ENCODE assay signal across 34 cellular contexts in the genomic region with DNA sequence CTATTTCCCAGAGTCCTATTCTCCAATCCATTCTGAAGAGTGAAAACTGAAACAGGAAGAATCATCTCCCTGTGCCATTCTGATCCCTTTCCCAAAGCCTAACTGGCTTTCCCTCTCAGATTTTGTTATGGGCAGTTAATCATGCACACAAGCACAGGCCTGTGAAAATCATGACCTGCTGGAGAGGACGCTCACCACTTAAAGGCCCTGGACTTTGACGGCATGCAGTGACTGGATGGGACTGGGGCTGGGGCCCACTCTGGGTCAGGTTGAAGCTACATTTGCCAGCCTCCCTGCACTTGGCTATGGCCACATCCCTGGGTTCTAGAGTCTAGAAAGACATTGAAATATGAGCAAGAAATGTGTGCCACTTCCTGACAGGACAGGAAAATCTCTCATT. TPM values are rescaled to one million over a fixed set of nuclear protein-coding genes. Genes with fewer than 3 reads are reported as not detected.
"Had no signal": no experiment of that assay in that cellular context is flagged by ENCODE, and none has a peak within 500 bp of the region (broad histone marks: within the 10 kb centered on the region; RNA-seq: fewer than 3 reads in every experiment).

No MANE protein-coding gene starts in this region.

- H3K9me3 ChIP-seq: adrenal gland, body of pancreas, colonic mucosa, esophagus squamous epithelium, gastroesophageal sphincter had no signal

- H3K4me1 ChIP-seq: adrenal gland, body of pancreas, colonic mucosa, esophagus squamous epithelium, gastroesophageal sphincter had no signal

- H3K27ac Mint-ChIP-seq: activated B cell treated with CpG ODN at 0.5 μM for 24 hours; activated CD4-positive, alpha-beta memory T cell treated with anti-CD3 and anti-CD28 coated beads, Interleukin-2, amount 10 ng/mL, durations not matched to agents 7 days and 5 days; activated CD4-positive, alpha-beta T cell treated with anti-CD3 and anti-CD28 coated beads for 36 hours; activated CD4-positive, alpha-beta T cell treated with anti-CD3 and anti-CD28 coated beads, Interleukin-2, amount 10 ng/mL, durations not matched to agents 24 days and 14 days; activated naive CD4-positive, alpha-beta T cell treated with anti-CD3 and anti-CD28 coated beads for 36 hours; activated naive CD4-positive, alpha-beta T cell treated with anti-CD3 and anti-CD28 coated beads, Interleukin-2, amount 50 U/mL, for 24 hours; activated naive CD8-positive, alpha-beta T cell treated with anti-CD3 and anti-CD28 coated beads for 36 hours; activated naive CD8-positive, alpha-beta T cell treated with anti-CD3 and anti-CD28 coated beads, Interleukin-2, amount 50 U/mL, for 24 hours; activated T-cell treated with anti-CD3 and anti-CD28 coated beads, Interleukin-2, amount 50 U/mL, for 24 hours; activated T-cell treated with anti-CD3 and anti-CD28 coated beads, Interleukin-2, amount 50 U/mL, for 72 hours; T-helper 17 cell; T-helper 2 cell treated with Interferon-gamma antibody and Interleukin-4, amounts not matched to agents 5 μg/mL and 100 μg/mL, for 36 hours had no signal

- ATAC-seq: activated CD4-positive, alpha-beta T cell treated with anti-CD3 and anti-CD28 coated beads for 36 hours; activated naive CD8-positive, alpha-beta T cell treated with anti-CD3 and anti-CD28 coated beads, Interleukin-2, amount 50 U/mL, for 24 hours; activated T-cell treated with anti-CD3 and anti-CD28 coated beads, Interleukin-2, amount 50 U/mL, for 72 hours; body of pancreas; gastroesophageal sphincter; T-helper 17 cell had no signal

- H3K4me1 Mint-ChIP-seq: activated B cell treated with CpG ODN at 0.5 μM for 24 hours; activated CD4-positive, alpha-beta memory T cell treated with anti-CD3 and anti-CD28 coated beads, Interleukin-2, amount 10 ng/mL, durations not matched to agents 7 days and 5 days; activated CD4-positive, alpha-beta T cell treated with anti-CD3 and anti-CD28 coated beads for 36 hours; activated CD4-positive, alpha-beta T cell treated with anti-CD3 and anti-CD28 coated beads, Interleukin-2, amount 10 ng/mL, durations not matched to agents 24 days and 14 days; activated naive CD4-positive, alpha-beta T cell treated with anti-CD3 and anti-CD28 coated beads, Interleukin-2, amount 50 U/mL, for 24 hours; activated naive CD8-positive, alpha-beta T cell treated with anti-CD3 and anti-CD28 coated beads for 36 hours; activated naive CD8-positive, alpha-beta T cell treated with anti-CD3 and anti-CD28 coated beads, Interleukin-2, amount 50 U/mL, for 24 hours; T-helper 17 cell had no signal

- H3K9me3 Mint-ChIP-seq: activated B cell treated with CpG ODN at 0.5 μM for 24 hours; activated CD4-positive, alpha-beta memory T cell treated with anti-CD3 and anti-CD28 coated beads, Interleukin-2, amount 10 ng/mL, durations not matched to agents 7 days and 5 days; activated CD4-positive, alpha-beta T cell treated with anti-CD3 and anti-CD28 coated beads, Interleukin-2, amount 10 ng/mL, durations not matched to agents 24 days and 14 days; activated naive CD4-positive, alpha-beta T cell treated with anti-CD3 and anti-CD28 coated beads for 36 hours; activated naive CD4-positive, alpha-beta T cell treated with anti-CD3 and anti-CD28 coated beads, Interleukin-2, amount 50 U/mL, for 24 hours; activated naive CD8-positive, alpha-beta T cell treated with anti-CD3 and anti-CD28 coated beads for 36 hours; activated naive CD8-positive, alpha-beta T cell treated with anti-CD3 and anti-CD28 coated beads, Interleukin-2, amount 50 U/mL, for 24 hours; activated T-cell treated with anti-CD3 and anti-CD28 coated beads, Interleukin-2, amount 50 U/mL, for 24 hours; activated T-cell treated with anti-CD3 and anti-CD28 coated beads, Interleukin-2, amount 50 U/mL, for 72 hours; T-helper 2 cell treated with Interferon-gamma antibody and Interleukin-4, amounts not matched to agents 5 μg/mL and 100 μg/mL, for 36 hours had no signal

- H3K4me3 Mint-ChIP-seq: activated B cell treated with CpG ODN at 0.5 μM for 24 hours; activated CD4-positive, alpha-beta memory T cell treated with anti-CD3 and anti-CD28 coated beads, Interleukin-2, amount 10 ng/mL, durations not matched to agents 7 days and 5 days; activated CD4-positive, alpha-beta T cell treated with anti-CD3 and anti-CD28 coated beads for 36 hours; activated CD4-positive, alpha-beta T cell treated with anti-CD3 and anti-CD28 coated beads, Interleukin-2, amount 10 ng/mL, durations not matched to agents 24 days and 14 days; activated naive CD4-positive, alpha-beta T cell treated with anti-CD3 and anti-CD28 coated beads for 36 hours; activated naive CD4-positive, alpha-beta T cell treated with anti-CD3 and anti-CD28 coated beads, Interleukin-2, amount 50 U/mL, for 24 hours; activated naive CD8-positive, alpha-beta T cell treated with anti-CD3 and anti-CD28 coated beads for 36 hours; activated naive CD8-positive, alpha-beta T cell treated with anti-CD3 and anti-CD28 coated beads, Interleukin-2, amount 50 U/mL, for 24 hours; activated T-cell treated with anti-CD3 and anti-CD28 coated beads, Interleukin-2, amount 50 U/mL, for 24 hours; activated T-cell treated with anti-CD3 and anti-CD28 coated beads, Interleukin-2, amount 50 U/mL, for 72 hours; T-helper 17 cell; T-helper 2 cell treated with Interferon-gamma antibody and Interleukin-4, amounts not matched to agents 5 μg/mL and 100 μg/mL, for 36 hours had no signal

- DNase-seq: activated B cell treated with CpG ODN at 0.5 μM for 24 hours; activated CD4-positive, alpha-beta memory T cell treated with anti-CD3 and anti-CD28 coated beads, Interleukin-2, amount 10 ng/mL, durations not matched to agents 7 days and 5 days; activated CD4-positive, alpha-beta T cell treated with anti-CD3 and anti-CD28 coated beads for 36 hours; activated CD4-positive, alpha-beta T cell treated with anti-CD3 and anti-CD28 coated beads, Interleukin-2, amount 10 ng/mL, durations not matched to agents 24 days and 14 days; activated CD4-positive, CD25-positive, alpha-beta regulatory T cell treated with anti-CD3 and anti-CD28 coated beads, Interleukin-2, amount 50 U/mL, for 72 hours; activated CD8-positive, alpha-beta memory T cell treated with anti-CD3 and anti-CD28 coated beads, Interleukin-2, amount 50 U/mL, for 48 hours; activated effector memory CD4-positive, alpha-beta T cell treated with Interleukin-2 at 50 U/mL for 16 hours; activated gamma-delta T cell treated with Interleukin-2 at 50 U/mL for 16 hours; activated naive CD4-positive, alpha-beta T cell treated with anti-CD3 and anti-CD28 coated beads for 36 hours; activated naive CD8-positive, alpha-beta T cell treated with anti-CD3 and anti-CD28 coated beads for 36 hours; activated naive CD8-positive, alpha-beta T cell treated with anti-CD3 and anti-CD28 coated beads, Interleukin-2, amount 50 U/mL, for 24 hours; activated T-cell treated with anti-CD3 and anti-CD28 coated beads for 4 hours; activated T-cell treated with anti-CD3 and anti-CD28 coated beads, Interleukin-2, amount 50 U/mL, for 24 hours; activated T-cell treated with anti-CD3 and anti-CD28 coated beads, Interleukin-2, amount 50 U/mL, for 72 hours; adrenal gland; amygdala; aorta; body of pancreas; central memory CD4-positive, alpha-beta T cell; cerebellar nuclear complex; colonic mucosa; effector CD8-positive, alpha-beta T cell; esophagus squamous epithelium; foreskin melanocyte; T-helper 1 cell; T-helper 17 cell; T1000; WERI-Rb-1 had no signal

- H3K4me3 ChIP-seq: adrenal gland, body of pancreas, colonic mucosa, esophagus squamous epithelium, gastroesophageal sphincter had no signal

- H3K36me3 Mint-ChIP-seq: activated naive CD4-positive, alpha-beta T cell treated with anti-CD3 and anti-CD28 coated beads, Interleukin-2, amount 50 U/mL, for 24 hours; activated naive CD8-positive, alpha-beta T cell treated with anti-CD3 and anti-CD28 coated beads for 36 hours had no signal

- H3K27ac ChIP-seq: adrenal gland, body of pancreas, colonic mucosa, epithelial cell of prostate, esophagus squamous epithelium, gastroesophageal sphincter, WERI-Rb-1 had no signal

- H3K36me3 ChIP-seq: adrenal gland, colonic mucosa, esophagus squamous epithelium, gastroesophageal sphincter, WERI-Rb-1 had no signal

- H3K27me3 ChIP-seq: adrenal gland, body of pancreas, colonic mucosa had no signal

RNA-seq across cellular contexts. Expression of a gene that starts 12.9 kb away (rescaled TPM):
- total RNA-seq: activated B cell treated with CpG ODN at 0.5 μM for 24 hours; activated CD4-positive, alpha-beta memory T cell treated with anti-CD3 and anti-CD28 coated beads, Interleukin-2, amount 10 ng/mL, durations not matched to agents 7 days and 5 days; activated CD4-positive, alpha-beta T cell treated with anti-CD3 and anti-CD28 coated beads, Interleukin-2, amount 10 ng/mL, durations not matched to agents 24 days and 14 days; activated naive CD4-positive, alpha-beta T cell treated with anti-CD3 and anti-CD28 coated beads for 36 hours; activated T-cell treated with anti-CD3 and anti-CD28 coated beads, Interleukin-2, amount 50 U/mL, for 72 hours; glomerular endothelial cell; T-helper 17 cell had no signal
- polyA plus RNA-seq: esophagus had no signal
